17 cellular contexts compared by ENCODE assay signal in the genomic region with DNA sequence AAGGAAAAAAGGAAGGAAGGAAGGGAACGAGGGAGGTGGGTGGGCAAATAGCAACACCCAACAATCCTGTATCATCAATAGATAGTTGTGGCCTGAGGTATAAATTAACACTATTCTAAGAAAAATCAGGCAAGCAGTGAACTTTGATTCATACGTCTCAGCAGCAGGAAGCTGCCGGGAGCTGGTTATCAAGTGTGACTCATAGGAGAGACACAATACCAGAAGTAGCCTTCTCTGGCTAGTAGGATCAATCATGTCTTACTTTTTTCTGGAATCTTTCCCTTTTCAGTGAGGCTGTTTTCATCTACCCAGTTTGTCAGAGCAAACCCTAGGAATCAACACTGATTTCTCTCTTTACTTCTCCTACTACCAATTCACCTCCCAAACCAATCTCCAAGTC.
DNase-seq lines count a peak whose midpoint lies in the region; TF ChIP-seq lines count a peak whose summit lies in the region.
"Had no signal": no experiment of that assay in that cellular context is flagged by ENCODE, and none has a peak within 500 bp of the region (broad histone marks: within the 10 kb centered on the region; RNA-seq: fewer than 3 reads in every experiment).

No MANE protein-coding gene starts in this region.

- TF ChIP-seq CTCF in SK-N-SH (IDR thresholded peaks at IDR 0.05) (no peak), fibroblast of the aortic adventitia (IDR thresholded peaks at IDR 0.05; ENCODE audit: insufficient read depth, low read length) (no peak), suprapubic skin (IDR thresholded peaks at IDR 0.05) (no peak)

- H3K79me2 ChIP-seq in SK-N-SH (ENCODE audit: insufficient read depth): no peaks in the 10 kb centered on the region

- H3K9me2 ChIP-seq in SK-N-SH: no peaks in the 10 kb centered on the region

- H3F3A ChIP-seq in SK-N-SH (replicated peaks; ENCODE audit: insufficient read depth): peaks cover 3% of the 10 kb centered on the region

- H3K27ac ChIP-seq in SK-N-SH (ENCODE audit: low read depth in 2 of 2, low read length in 1 of 2) (peak overlapping the region in 1 of 2 experiments; percentile 9; a peak in 1 of 4 replicates), suprapubic skin (no peak overlapping the region)
- H3K27ac ChIP-seq: BLaER1, sigmoid colon had no signal

- no peaks in the 10 kb centered on the region for H4K20me1 ChIP-seq in SK-N-SH (ENCODE audit: insufficient read depth)
- H4K20me1 ChIP-seq: BLaER1 had no signal

- H3K9ac ChIP-seq in SK-N-SH: no peak overlapping the region
- H3K9ac ChIP-seq: BLaER1 had no signal

- H2AFZ ChIP-seq in SK-N-SH (ENCODE audit: low read depth): peak overlapping the region; percentile 15; the same call in 1 of the 2 replicates

- TF ChIP-seq EP300 in SK-N-SH (IDR thresholded peaks at IDR 0.05; ENCODE audit: borderline replicate concordance in 1 of 2, low read depth in 1 of 2, low read length in 1 of 2): 0 out of 4 replicates have a peak, but pooled peaks of 1 of the 2 experiments have one; percentile 26
- TF ChIP-seq EP300 in suprapubic skin (IDR thresholded peaks at IDR 0.05): no peak

- H3K27me3 ChIP-seq in SK-N-SH (ENCODE audit: insufficient read depth): no peaks in the 10 kb centered on the region
- H3K27me3 ChIP-seq in suprapubic skin: no peaks in the 10 kb centered on the region
- H3K27me3 ChIP-seq: BLaER1, sigmoid colon had no signal

- 0 out of 2 replicates have a peak overlapping the region, but pooled peaks have one; percentile 17 for H3K4me2 ChIP-seq in SK-N-SH
- H3K4me2 ChIP-seq: BLaER1 had no signal

- H3K36me3 ChIP-seq in SK-N-SH (replicated peaks in 1 of 2; ENCODE audit: control insufficient read depth in 1 of 2, insufficient read depth in 2 of 2, low read length in 1 of 2) (no peaks in the 10 kb centered on the region), suprapubic skin (no peaks in the 10 kb centered on the region)
- H3K36me3 ChIP-seq: BLaER1, sigmoid colon had no signal

- no peak for TF ChIP-seq RAD21 in SK-N-SH (IDR thresholded peaks at IDR 0.05; ENCODE audit: low read length)

- POLR2A ChIA-PET in SK-N-SH (lab: Yijun Ruan, JAX): no interaction called here

- TF ChIP-seq POLR2A in suprapubic skin (IDR thresholded peaks at IDR 0.05): no peak

- peak; percentile 67 for DNase-seq in ELR (ENCODE audit: low read depth)
- DNase-seq in SK-N-SH: no peak
- DNase-seq in fibroblast of the aortic adventitia (ENCODE audit: low read depth): peak; percentile 41
- DNase-seq in pulmonary artery endothelial cell (ENCODE audit: low read depth, low spot score): peak; percentile 64
- DNase-seq in activated CD4-positive, alpha-beta T cell treated with anti-CD3 and anti-CD28 coated beads for 1 hour: no peak
- DNase-seq in suprapubic skin (ENCODE audit: low spot score in 2 of 2): no peak
- no peak for DNase-seq in HUDEP-2 (lab: John Stamatoyannopoulos, UW; ENCODE audit: unreplicated experiment in 76 of 76)
- no peak for DNase-seq in NCI-H446 (lab: John Stamatoyannopoulos, UW)
- DNase-seq: activated CD4-positive, alpha-beta T cell treated with anti-CD3 and anti-CD28 coated beads, Interleukin-2, amount 50 U/mL, for 4 hours; activated T-cell treated with anti-CD3 and anti-CD28 coated beads, Interleukin-2, amount 50 U/mL, for 1 hour; cerebellar nuclear complex; NCI-H2171; nucleus accumbens; sigmoid colon; stimulated activated CD4-positive, alpha-beta T cell treated with anti-CD3 and anti-CD28 coated beads, Interleukin-2, amount 100 ng/mL, for 48 hours; SW 1271 had no signal

- 12% methylated on average over 3 of the region's 3 CpGs for WGBS in SK-N-SH (ENCODE audit: low lambda C conversion rate)
- 63% methylated on average over 3 of the region's 3 CpGs for WGBS in suprapubic skin

- H3K4me1 ChIP-seq in SK-N-SH (ENCODE audit: control insufficient read depth in 1 of 2, insufficient read depth in 2 of 2, low read depth in 1 of 2, low read length in 1 of 2) (no peaks in the 10 kb centered on the region), suprapubic skin (no peaks in the 10 kb centered on the region)
- H3K4me1 ChIP-seq: BLaER1, sigmoid colon had no signal

- H3K4me3 ChIP-seq in SK-N-SH (ENCODE audit: low read depth in 2 of 2, low read length in 1 of 2) (no peak overlapping the region), fibroblast of the aortic adventitia (ENCODE audit: low read depth, low read length) (no peak overlapping the region), suprapubic skin (no peak overlapping the region)
- H3K4me3 ChIP-seq: BLaER1, sigmoid colon had no signal

- CTCF ChIA-PET in SK-N-SH (lab: Yijun Ruan, JAX): interaction anchor here (0.9 to 3.5 kb wide), 3 partner anchors 9 to 40 kb away, joined by 3 to 20 read pairs (median 3); no protein-coding TSS in a partner anchor

- H3K9me3 ChIP-seq in SK-N-SH (no peaks in the 10 kb centered on the region), suprapubic skin (no peaks in the 10 kb centered on the region)
- H3K9me3 ChIP-seq: BLaER1, sigmoid colon had no signal

TF ChIP-seq in SK-N-SH, 30 proteins besides CTCF, POLR2A, EP300 and RAD21 (continues in another document):
- TF ChIP-seq JUND (IDR thresholded peaks at IDR 0.05): peak; percentile 55; the same call in 1 of the 2 replicates
- TF ChIP-seq SMC3 (IDR thresholded peaks at IDR 0.05; ENCODE audit: low read depth, low read length): no peak
- TF ChIP-seq ELF1 (IDR thresholded peaks at IDR 0.05): no peak
- TF ChIP-seq, protein P1, sequence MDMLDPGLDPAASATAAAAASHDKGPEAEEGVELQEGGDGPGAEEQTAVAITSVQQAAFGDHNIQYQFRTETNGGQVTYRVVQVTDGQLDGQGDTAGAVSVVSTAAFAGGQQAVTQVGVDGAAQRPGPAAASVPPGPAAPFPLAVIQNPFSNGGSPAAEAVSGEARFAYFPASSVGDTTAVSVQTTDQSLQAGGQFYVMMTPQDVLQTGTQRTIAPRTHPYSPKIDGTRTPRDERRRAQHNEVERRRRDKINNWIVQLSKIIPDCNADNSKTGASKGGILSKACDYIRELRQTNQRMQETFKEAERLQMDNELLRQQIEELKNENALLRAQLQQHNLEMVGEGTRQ (IDR thresholded peaks at IDR 0.05; ENCODE audit: borderline replicate concordance, low read depth, low read length): no peak
- TF ChIP-seq RFX5 (IDR thresholded peaks at IDR 0.05; ENCODE audit: low read length): no peak
- TF ChIP-seq YY1 (IDR thresholded peaks at IDR 0.05; ENCODE audit: low read depth): no peak
- no peak for TF ChIP-seq MXI1 (IDR thresholded peaks at IDR 0.05; ENCODE audit: low read depth, low read length)
- TF ChIP-seq RCOR1 (IDR thresholded peaks at IDR 0.05; ENCODE audit: low read length): no peak
- TF ChIP-seq SIN3A (IDR thresholded peaks at IDR 0.05; ENCODE audit: borderline replicate concordance, low read depth, low read length): no peak
- no peak for TF ChIP-seq TAF1 (IDR thresholded peaks at IDR 0.05; ENCODE audit: borderline replicate concordance, low read depth, low read length)
- no peak for TF ChIP-seq EZH2phosphoT487 (IDR thresholded peaks at IDR 0.05; ENCODE audit: borderline replicate concordance, low read depth)
- TF ChIP-seq TCF12 (IDR thresholded peaks at IDR 0.05): peak; percentile 46
- TF ChIP-seq, protein P2, sequence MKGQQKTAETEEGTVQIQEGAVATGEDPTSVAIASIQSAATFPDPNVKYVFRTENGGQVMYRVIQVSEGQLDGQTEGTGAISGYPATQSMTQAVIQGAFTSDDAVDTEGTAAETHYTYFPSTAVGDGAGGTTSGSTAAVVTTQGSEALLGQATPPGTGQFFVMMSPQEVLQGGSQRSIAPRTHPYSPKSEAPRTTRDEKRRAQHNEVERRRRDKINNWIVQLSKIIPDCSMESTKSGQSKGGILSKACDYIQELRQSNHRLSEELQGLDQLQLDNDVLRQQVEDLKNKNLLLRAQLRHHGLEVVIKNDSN (IDR thresholded peaks at IDR 0.05; ENCODE audit: borderline replicate concordance, low read depth): no peak
- TF ChIP-seq, protein P3, sequence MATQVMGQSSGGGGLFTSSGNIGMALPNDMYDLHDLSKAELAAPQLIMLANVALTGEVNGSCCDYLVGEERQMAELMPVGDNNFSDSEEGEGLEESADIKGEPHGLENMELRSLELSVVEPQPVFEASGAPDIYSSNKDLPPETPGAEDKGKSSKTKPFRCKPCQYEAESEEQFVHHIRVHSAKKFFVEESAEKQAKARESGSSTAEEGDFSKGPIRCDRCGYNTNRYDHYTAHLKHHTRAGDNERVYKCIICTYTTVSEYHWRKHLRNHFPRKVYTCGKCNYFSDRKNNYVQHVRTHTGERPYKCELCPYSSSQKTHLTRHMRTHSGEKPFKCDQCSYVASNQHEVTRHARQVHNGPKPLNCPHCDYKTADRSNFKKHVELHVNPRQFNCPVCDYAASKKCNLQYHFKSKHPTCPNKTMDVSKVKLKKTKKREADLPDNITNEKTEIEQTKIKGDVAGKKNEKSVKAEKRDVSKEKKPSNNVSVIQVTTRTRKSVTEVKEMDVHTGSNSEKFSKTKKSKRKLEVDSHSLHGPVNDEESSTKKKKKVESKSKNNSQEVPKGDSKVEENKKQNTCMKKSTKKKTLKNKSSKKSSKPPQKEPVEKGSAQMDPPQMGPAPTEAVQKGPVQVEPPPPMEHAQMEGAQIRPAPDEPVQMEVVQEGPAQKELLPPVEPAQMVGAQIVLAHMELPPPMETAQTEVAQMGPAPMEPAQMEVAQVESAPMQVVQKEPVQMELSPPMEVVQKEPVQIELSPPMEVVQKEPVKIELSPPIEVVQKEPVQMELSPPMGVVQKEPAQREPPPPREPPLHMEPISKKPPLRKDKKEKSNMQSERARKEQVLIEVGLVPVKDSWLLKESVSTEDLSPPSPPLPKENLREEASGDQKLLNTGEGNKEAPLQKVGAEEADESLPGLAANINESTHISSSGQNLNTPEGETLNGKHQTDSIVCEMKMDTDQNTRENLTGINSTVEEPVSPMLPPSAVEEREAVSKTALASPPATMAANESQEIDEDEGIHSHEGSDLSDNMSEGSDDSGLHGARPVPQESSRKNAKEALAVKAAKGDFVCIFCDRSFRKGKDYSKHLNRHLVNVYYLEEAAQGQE (IDR thresholded peaks at IDR 0.05; ENCODE audit: low read depth, low read length): no peak
- TF ChIP-seq TEAD4 (IDR thresholded peaks at IDR 0.05; ENCODE audit: borderline replicate concordance, insufficient read depth): no peak
- TF ChIP-seq, protein P4, sequence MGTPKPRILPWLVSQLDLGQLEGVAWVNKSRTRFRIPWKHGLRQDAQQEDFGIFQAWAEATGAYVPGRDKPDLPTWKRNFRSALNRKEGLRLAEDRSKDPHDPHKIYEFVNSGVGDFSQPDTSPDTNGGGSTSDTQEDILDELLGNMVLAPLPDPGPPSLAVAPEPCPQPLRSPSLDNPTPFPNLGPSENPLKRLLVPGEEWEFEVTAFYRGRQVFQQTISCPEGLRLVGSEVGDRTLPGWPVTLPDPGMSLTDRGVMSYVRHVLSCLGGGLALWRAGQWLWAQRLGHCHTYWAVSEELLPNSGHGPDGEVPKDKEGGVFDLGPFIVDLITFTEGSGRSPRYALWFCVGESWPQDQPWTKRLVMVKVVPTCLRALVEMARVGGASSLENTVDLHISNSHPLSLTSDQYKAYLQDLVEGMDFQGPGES (IDR thresholded peaks at IDR 0.05; ENCODE audit: low read depth, low read length): no peak
- no peak for TF ChIP-seq RXRA (IDR thresholded peaks at IDR 0.05; ENCODE audit: borderline replicate concordance, low read depth)
- no peak for TF ChIP-seq GATA2 (CRISPR knock-in tag; IDR thresholded peaks at IDR 0.05)

Comparison
In these comparisons a context has a peak if more than half of its experiments do, and no peak if none do; other contexts are left out.
1. DNase-seq: peak in ELR (single experiment), fibroblast of the aortic adventitia (single experiment) and pulmonary artery endothelial cell (single experiment); none in SK-N-SH (single experiment), activated CD4-positive, alpha-beta T cell treated with anti-CD3 and anti-CD28 coated beads for 1 hour (single experiment), suprapubic skin (0 of 2), HUDEP-2 (0 of 76) and NCI-H446 (0 of 2).